In the genomic region with DNA sequence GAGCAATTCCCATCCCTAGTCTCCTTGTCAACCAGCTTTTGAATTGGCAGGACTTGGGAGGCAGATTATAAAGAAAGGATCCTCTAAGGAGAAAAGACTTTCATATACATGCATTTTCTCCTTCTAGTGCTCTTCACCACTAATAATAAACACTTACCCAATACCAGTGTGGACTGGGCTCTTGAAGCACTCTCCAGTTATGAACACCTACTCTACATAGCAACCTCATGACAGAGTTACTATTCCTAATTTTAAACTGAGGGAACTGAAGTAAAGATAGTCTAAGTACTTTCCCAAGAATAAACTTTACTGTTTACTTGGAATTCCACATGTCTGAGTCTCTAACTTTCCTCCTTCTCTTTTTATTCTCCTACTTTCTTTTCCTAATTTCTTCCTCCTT, we compare ENCODE assay signal across 29 cellular contexts. TPM values are rescaled to one million over a fixed set of nuclear protein-coding genes. Genes with fewer than 3 reads are reported as not detected.
"Had no signal": no experiment of that assay in that cellular context is flagged by ENCODE, and none has a peak within 500 bp of the region (broad histone marks: within the 10 kb centered on the region; RNA-seq: fewer than 3 reads in every experiment).

No MANE protein-coding gene starts in this region.

- ATAC-seq: left lobe of liver; mucosa of descending colon; natural killer cell treated with Interleukin-12 subunit alpha and Interleukin-12 subunit beta and Interleukin-15 and Interleukin-18, amount 100 ng/mL, for 72 hours; pancreas; sciatic nerve; stimulated activated memory B cell treated with anti-CD40 and anti-IgM and Interleukin-4, amounts not matched to agents 10 μg/mL and 1 μg/mL and 100 μg/mL, for 72 hours; stimulated activated naive CD8-positive, alpha-beta T cell treated with anti-CD3 and anti-CD28 coated beads, Interleukin-15, Interleukin-2, amounts not matched to agents 100 U/mL and 50 U/mL, for 24 hours had no signal

- DNase-seq: dermis blood vessel endothelial cell; effector memory CD4-positive, alpha-beta T cell; esophagus squamous epithelium; foreskin melanocyte; glutamatergic neuron; mesenchymal stem cell; mucosa of descending colon; naive B cell; pancreas; retina; stimulated activated CD4-positive, alpha-beta T cell treated with anti-CD3 and anti-CD28 coated beads, Interleukin-2, amount 100 ng/mL, for 24 hours; stimulated activated CD4-positive, alpha-beta T cell treated with anti-CD3 and anti-CD28 coated beads, Interleukin-4, amount 100 ng/mL, for 24 hours; stimulated activated naive CD8-positive, alpha-beta T cell treated with anti-CD3 and anti-CD28 coated beads, Interleukin-15, Interleukin-2, amounts not matched to agents 100 U/mL and 50 U/mL, for 24 hours; substantia nigra; testis; tibial artery; uterus had no signal

- H3K36me3 ChIP-seq: esophagus squamous epithelium, neutrophil, pancreas, tibial artery, uterus had no signal

- H3K4me1 ChIP-seq: esophagus squamous epithelium, pancreas, testis, tibial artery, uterus had no signal

- H3K27ac ChIP-seq: coronary artery, esophagus squamous epithelium, neutrophil, pancreas, testis, tibial artery, uterus had no signal

- H3K4me3 ChIP-seq: coronary artery, esophagus squamous epithelium, mucosa of descending colon, pancreas, testis, tibial artery, uterus had no signal

- H3K27me3 ChIP-seq: testis, uterus had no signal

- H3K9me3 ChIP-seq: esophagus squamous epithelium, mucosa of descending colon, neutrophil, pancreas, testis, tibial artery, uterus had no signal

RNA-seq across cellular contexts. Expression of a gene that starts 4.8 kb away (rescaled TPM):
- total RNA-seq: dermis blood vessel endothelial cell; endothelial cell of umbilical vein; epithelial cell of proximal tubule; left lobe of liver; lung microvascular endothelial cell; natural killer cell treated with Interleukin-12 subunit alpha and Interleukin-12 subunit beta and Interleukin-15 and Interleukin-18, amount 100 ng/mL, for 72 hours; omental fat pad; posterior vena cava; pulmonary artery endothelial cell had no signal
